In the genomic region with DNA sequence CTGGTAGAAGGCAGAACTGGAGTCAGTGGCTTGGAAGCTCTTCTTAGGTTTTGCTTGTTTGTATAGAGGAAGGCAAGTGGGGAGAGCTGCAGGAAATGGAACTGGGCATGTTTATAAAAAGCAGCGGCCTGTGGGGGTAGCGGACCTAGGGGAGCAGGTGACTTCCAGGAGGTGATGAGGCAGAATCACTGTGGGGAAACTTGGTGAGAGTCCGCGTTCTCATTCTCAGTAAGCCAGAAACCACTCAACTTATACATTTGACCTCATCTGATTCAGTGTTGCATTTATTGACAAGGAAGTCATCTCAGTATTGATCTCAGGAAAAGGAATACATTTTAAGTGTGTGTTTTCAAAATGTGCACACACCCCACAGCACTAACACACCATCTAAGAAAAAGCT, we compare ENCODE assay signal across 12 cellular contexts.
DNase-seq lines count a peak whose midpoint lies in the region; ATAC-seq and TF ChIP-seq lines count a peak whose summit lies in the region.
"Had no signal": no experiment of that assay in that cellular context is flagged by ENCODE, and none has a peak within 500 bp of the region (broad histone marks: within the 10 kb centered on the region; RNA-seq: fewer than 3 reads in every experiment).

No MANE protein-coding gene starts in this region.

- DNase-seq in NCI-H2171 treated with DMSO at 0.1 percent for 48 hours (lab: John Stamatoyannopoulos, UW): peak; percentile 8
- no peak for DNase-seq in NCI-H2171 (lab: John Stamatoyannopoulos, UW)
- DNase-seq in NCI-H524 treated with DMSO at 0.1 percent for 48 hours (lab: John Stamatoyannopoulos, UW): no peak
- no peak for DNase-seq in immature natural killer cell
- no peak for DNase-seq in HEK293T (ENCODE audit: extremely low spot score)
- no peak for DNase-seq in activated CD4-positive, CD25-positive, alpha-beta regulatory T cell treated with anti-CD3 and anti-CD28 coated beads, Interleukin-2, amount 50 U/mL, for 72 hours
- DNase-seq: activated T-cell treated with anti-CD3 and anti-CD28 coated beads, Interleukin-2, amount 50 U/mL, for 48 hours; NCI-H1105 treated with DMSO at 0.1 percent for 48 hours; Peyer's patch had no signal

- no peak overlapping the region for H3K27ac Mint-ChIP-seq in immature natural killer cell

- CTCF ChIA-PET in HEK293T (lab: Yijun Ruan, JAX): no interaction called here

- POLR2A ChIA-PET in HEK293T (lab: Yijun Ruan, JAX): no interaction called here

- H3K9me3 Mint-ChIP-seq in immature natural killer cell: peaks cover 3 to 28% (median 13%) of the 10 kb centered on the region in 6 donors

- no peak overlapping the region for H3K4me3 Mint-ChIP-seq in immature natural killer cell

- H3K4me1 Mint-ChIP-seq in immature natural killer cell: no peaks in the 10 kb centered on the region

- peaks cover 0 to 4% (median 0%) of the 10 kb centered on the region in 3 donors for H3K27me3 Mint-ChIP-seq in immature natural killer cell (ENCODE audit: low read depth in 3 of 3)

- no peaks in the 10 kb centered on the region for H3K36me3 Mint-ChIP-seq in immature natural killer cell

- ATAC-seq in GM21723 (IDR thresholded peaks at IDR 0.05; ENCODE audit: unreplicated experiment) (peak; percentile 80), HG03196 (IDR thresholded peaks at IDR 0.05; ENCODE audit: unreplicated experiment) (peak; percentile 81)
- ATAC-seq: A549 had no signal

TF ChIP-seq in HEK293T, 16 proteins besides CTCF, POLR2A, EP300 and RAD21:
- TF ChIP-seq BHLHE40 (IDR thresholded peaks at IDR 0.05; ENCODE audit: borderline replicate concordance) (no peak), ELF4 (IDR thresholded peaks at IDR 0.05) (no peak), FOXM1 (IDR thresholded peaks at IDR 0.05; ENCODE audit: borderline replicate concordance) (no peak), SUZ12 (IDR thresholded peaks at IDR 0.05) (no peak), NFRKB (IDR thresholded peaks at IDR 0.05) (no peak), ZNF384 (IDR thresholded peaks at IDR 0.05) (no peak), TARDBP (IDR thresholded peaks at IDR 0.05) (no peak), SP1 (IDR thresholded peaks at IDR 0.05) (no peak), FOXA1 (IDR thresholded peaks at IDR 0.05) (no peak), HDGF (IDR thresholded peaks at IDR 0.05; ENCODE audit: borderline replicate concordance) (no peak), LEF1 (IDR thresholded peaks at IDR 0.05; ENCODE audit: borderline replicate concordance) (no peak)
- TF ChIP-seq, protein P1, sequence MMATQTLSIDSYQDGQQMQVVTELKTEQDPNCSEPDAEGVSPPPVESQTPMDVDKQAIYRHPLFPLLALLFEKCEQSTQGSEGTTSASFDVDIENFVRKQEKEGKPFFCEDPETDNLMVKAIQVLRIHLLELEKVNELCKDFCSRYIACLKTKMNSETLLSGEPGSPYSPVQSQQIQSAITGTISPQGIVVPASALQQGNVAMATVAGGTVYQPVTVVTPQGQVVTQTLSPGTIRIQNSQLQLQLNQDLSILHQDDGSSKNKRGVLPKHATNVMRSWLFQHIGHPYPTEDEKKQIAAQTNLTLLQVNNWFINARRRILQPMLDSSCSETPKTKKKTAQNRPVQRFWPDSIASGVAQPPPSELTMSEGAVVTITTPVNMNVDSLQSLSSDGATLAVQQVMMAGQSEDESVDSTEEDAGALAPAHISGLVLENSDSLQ (IDR thresholded peaks at IDR 0.05): no peak
